25 cellular contexts compared by ENCODE assay signal in genomic region chr11:20178976-20179375, GRCh38. TPM values are rescaled to one million over a fixed set of nuclear protein-coding genes. Genes with fewer than 3 reads are reported as not detected.
A peak's percentile ranks its signal among the peaks of the same experiment; 100 is the strongest.
DNase-seq lines count a peak whose midpoint lies in the region; ATAC-seq, FAIRE-seq and TF ChIP-seq lines count a peak whose summit lies in the region.
"Had no signal": no experiment of that assay in that cellular context is flagged by ENCODE, and none has a peak within 500 bp of the region (broad histone marks: within the 10 kb centered on the region; RNA-seq: fewer than 3 reads in every experiment).

No MANE protein-coding gene starts in this region.

- ATAC-seq in foreskin keratinocyte (peak; percentile 23), GM21528 (IDR thresholded peaks at IDR 0.05; ENCODE audit: low FRiP score, unreplicated experiment) (no peak)
- ATAC-seq: A549 had no signal

- no peak overlapping the region for H3K4me3 ChIP-seq in bronchial epithelial cell (ENCODE audit: low read depth, low read length)
- H3K4me3 ChIP-seq: A549, HAP-1 had no signal

- H3K36me3 ChIP-seq in bronchial epithelial cell (ENCODE audit: control insufficient read depth, insufficient read depth, low read length), result no peaks in the 10 kb centered on the region
- H3K36me3 ChIP-seq: HAP-1 had no signal

- H3K27me3 ChIP-seq in bronchial epithelial cell (ENCODE audit: control insufficient read depth, insufficient read depth, low read length) (no peaks in the 10 kb centered on the region), foreskin keratinocyte (peaks cover 35% of the 10 kb centered on the region)

- DNase-seq in NCI-H82 (lab: John Stamatoyannopoulos, UW), result peak; percentile 83
- no peak for DNase-seq in bronchial epithelial cell (ENCODE audit: low read depth)
- DNase-seq in foreskin keratinocyte, result peak in 1 of 2 donors; percentile 20
- no peak for DNase-seq in NCI-H524 (lab: John Stamatoyannopoulos, UW)
- DNase-seq in stimulated activated CD4-positive, alpha-beta T cell treated with anti-CD3 and anti-CD28 coated beads, Interleukin-4, amount 100 ng/mL, for 1 hour, result no peak
- DNase-seq: 8988T; ACHN; C1 segment of cervical spinal cord; Calu3; CD4-positive, alpha-beta memory T cell; COR-L47; DMS53; DMS79 treated with DMSO at 0.1 percent for 48 hours; GF-D8; GOT3; HFFc6 had no signal

- no peaks in the 10 kb centered on the region for H3K4me1 ChIP-seq in foreskin keratinocyte
- H3K4me1 ChIP-seq: A549 had no signal

- H3K27ac ChIP-seq in foreskin keratinocyte, result no peak overlapping the region
- H3K27ac ChIP-seq: A549 had no signal

- peak; percentile 66 for FAIRE-seq in bronchial epithelial cell (lab: Jason Lieb, UNC)
- FAIRE-seq: A549, GM12891, GM18507, H54 had no signal

- TF ChIP-seq CTCF in bronchial epithelial cell (IDR thresholded peaks at IDR 0.05; ENCODE audit: insufficient read depth, low read length, severe bottlenecking), result no peak
- TF ChIP-seq CTCF in foreskin keratinocyte (conservative IDR thresholded peaks at IDR 0.05), result no peak

RNA-seq across cellular contexts. Expression of gene DBX1, which starts 18.7 kb away (rescaled TPM):
- not detected in 2 replicates for total RNA-seq in bronchial epithelial cell
- total RNA-seq in foreskin keratinocyte, result not detected in 2 replicates
- not detected in 2 replicates for polyA plus RNA-seq in foreskin keratinocyte
- total RNA-seq: Calu3; CD4-positive, alpha-beta memory T cell; Daoy; G401; HFFc6 had no signal
- polyA plus RNA-seq: A549; BJ; CD4-positive, alpha-beta memory T cell had no signal
